28 cellular contexts compared by ENCODE assay signal in genomic region chr4:122863626-122864025, GRCh38. TPM values are rescaled to one million over a fixed set of nuclear protein-coding genes. Genes with fewer than 3 reads are reported as not detected.
DNase-seq lines count a peak whose midpoint lies in the region; ATAC-seq, FAIRE-seq and TF ChIP-seq lines count a peak whose summit lies in the region.
"Had no signal": no experiment of that assay in that cellular context is flagged by ENCODE, and none has a peak within 500 bp of the region (broad histone marks: within the 10 kb centered on the region; RNA-seq: fewer than 3 reads in every experiment).

No MANE protein-coding gene starts in this region.

- H3K4me1 ChIP-seq in A549 (peaks cover 67% of the 10 kb centered on the region), GM23248 (ENCODE audit: insufficient read depth) (peaks cover 70% of the 10 kb centered on the region), neural progenitor cell (peaks cover 20% of the 10 kb centered on the region)
- no peaks in the 10 kb centered on the region for H3K4me1 ChIP-seq in CD8-positive, alpha-beta memory T cell (ENCODE audit: insufficient read depth, low read length)

- H3K9me2 ChIP-seq in GM23248 (ENCODE audit: insufficient read depth), result no peaks in the 10 kb centered on the region

- FAIRE-seq in A549 (lab: Jason Lieb, UNC), result no peak
- FAIRE-seq: GM12891, HepG2, K562 had no signal

- H4K20me1 ChIP-seq in GM23248 (ENCODE audit: insufficient read depth) (peaks cover 59% of the 10 kb centered on the region), neural progenitor cell (ENCODE audit: low read depth) (peaks cover 29% of the 10 kb centered on the region)

- H3K4me2 ChIP-seq in A549 (peak overlapping the region; percentile 48), GM23248 (ENCODE audit: unreplicated experiment) (peak overlapping the region; percentile 39), neural progenitor cell (no peak overlapping the region)
- H3K4me2 ChIP-seq: PC-9 had no signal

- no peaks in the 10 kb centered on the region for H3K9me3 ChIP-seq in A549
- no peaks in the 10 kb centered on the region for H3K9me3 ChIP-seq in GM23248 (ENCODE audit: low read depth)
- H3K9me3 ChIP-seq in neural progenitor cell (ENCODE audit: low read depth), result no peaks in the 10 kb centered on the region
- H3K9me3 ChIP-seq in CD8-positive, alpha-beta memory T cell (ENCODE audit: low read length), result no peaks in the 10 kb centered on the region

- no peak overlapping the region for H3K4me3 ChIP-seq in A549
- no peak overlapping the region; the same call in 1 of the 2 replicates for H3K4me3 ChIP-seq in GM23248
- H3K4me3 ChIP-seq in neural progenitor cell, result no peak overlapping the region
- no peak overlapping the region for H3K4me3 ChIP-seq in CD8-positive, alpha-beta memory T cell (ENCODE audit: low read length)
- H3K4me3 ChIP-seq: K562, PC-9 had no signal

- H3K27ac Mint-ChIP-seq in neural progenitor cell, result no peak overlapping the region
- H3K27ac Mint-ChIP-seq in CD8-positive, alpha-beta memory T cell, result no peak overlapping the region
- H3K27ac Mint-ChIP-seq: B cell; CD8-positive, alpha-beta T cell; T-cell had no signal

- POLR2A ChIA-PET in A549 (lab: Yijun Ruan, JAX), result no interaction called here
- POLR2A ChIA-PET in CD8-positive, alpha-beta memory T cell (lab: Charles Lee), result no interaction called here

- H3K27ac ChIP-seq in A549, result peak overlapping the region; percentile 36 to 64; a peak in 3 of 6 replicates
- peak overlapping the region; percentile 34 for H3K27ac ChIP-seq in GM23248
- H3K27ac ChIP-seq in neural progenitor cell, result peak overlapping the region; percentile 27
- H3K27ac ChIP-seq in CD8-positive, alpha-beta memory T cell (ENCODE audit: low read depth, low read length), result no peak overlapping the region
- H3K27ac ChIP-seq: C4-2B, PC-9 had no signal

- CTCF ChIA-PET in A549 (lab: Yijun Ruan, JAX), result interaction anchor here (0.9 to 1.2 kb wide), 2 partner anchors 9 to 51 kb away, joined by 3 read pairs; no protein-coding TSS in a partner anchor
- CTCF ChIA-PET in CD8-positive, alpha-beta memory T cell (lab: Charles Lee), result no interaction called here

- no peaks in the 10 kb centered on the region for H3K36me3 Mint-ChIP-seq in neural progenitor cell
- no peaks in the 10 kb centered on the region for H3K36me3 Mint-ChIP-seq in CD8-positive, alpha-beta memory T cell
- H3K36me3 Mint-ChIP-seq: CD8-positive, alpha-beta T cell; T-cell had no signal

- H3K4me3 Mint-ChIP-seq in neural progenitor cell, result no peak overlapping the region
- no peak overlapping the region for H3K4me3 Mint-ChIP-seq in CD8-positive, alpha-beta memory T cell
- H3K4me3 Mint-ChIP-seq: B cell; CD8-positive, alpha-beta T cell; T-cell had no signal

- peaks cover 3% of the 10 kb centered on the region for H3K9me3 Mint-ChIP-seq in neural progenitor cell
- peaks cover 0 to 2% (median 0%) of the 10 kb centered on the region in 5 donors for H3K9me3 Mint-ChIP-seq in CD8-positive, alpha-beta memory T cell
- H3K9me3 Mint-ChIP-seq: CD8-positive, alpha-beta T cell; T-cell had no signal

- DNase-seq in A549 (ENCODE audit: low read depth in 1 of 2, low spot score in 1 of 2), result no peak
- no peak for DNase-seq in GM23248
- peak; percentile 8 for DNase-seq in SK-N-DZ (ENCODE audit: low spot score)
- no peak for DNase-seq in neural progenitor cell (ENCODE audit: low spot score)
- DNase-seq in stimulated activated CD4-positive, alpha-beta T cell treated with anti-CD3 and anti-CD28 coated beads, Interleukin-2, amount 100 ng/mL, for 24 hours, result no peak
- DNase-seq in CD8-positive, alpha-beta memory T cell, result no peak
- DNase-seq: CD8-positive, alpha-beta T cell; DMS 273 treated with DMSO at 0.1 percent for 48 hours; DMS79; EL; GF-D8; H7; Kasumi-1; NCI-H1105 treated with DMSO at 0.1 percent for 48 hours; NCI-H146; NCI-H1930; NCI-H524 treated with DMSO at 0.1 percent for 48 hours; NCI-H774; RPMI8226; SIG-M5; T-cell had no signal

- H3K27me3 Mint-ChIP-seq in neural progenitor cell (ENCODE audit: insufficient read depth, low read depth), result no peaks in the 10 kb centered on the region
- H3K27me3 Mint-ChIP-seq in CD8-positive, alpha-beta memory T cell, result peaks cover 7 to 18% of the 10 kb centered on the region in 2 donors

- no peak for TF ChIP-seq CTCF in A549 (IDR thresholded peaks at IDR 0.05)
- no peak for TF ChIP-seq CTCF in neural progenitor cell (IDR thresholded peaks at IDR 0.05)

- H3K79me2 ChIP-seq in GM23248 (ENCODE audit: insufficient read depth) (peaks cover 100% of the 10 kb centered on the region), neural progenitor cell (ENCODE audit: low read depth) (peaks cover 100% of the 10 kb centered on the region)

- no peak for TF ChIP-seq POLR2A in A549 (IDR thresholded peaks at IDR 0.05; ENCODE audit: low read length)

- H3K4me1 Mint-ChIP-seq in neural progenitor cell, result no peaks in the 10 kb centered on the region
- H3K4me1 Mint-ChIP-seq in CD8-positive, alpha-beta memory T cell, result peaks cover 0 to 2% (median 2%) of the 10 kb centered on the region in 3 donors
- H3K4me1 Mint-ChIP-seq: B cell had no signal

- H3K9ac ChIP-seq in GM23248, result 0 out of 2 replicates have a peak overlapping the region, but pooled peaks have one; percentile 3
- H3K9ac ChIP-seq in neural progenitor cell, result no peak overlapping the region

- TF ChIP-seq EP300 in A549 (IDR thresholded peaks at IDR 0.05), result no peak

- no peak for TF ChIP-seq RAD21 in A549 (conservative IDR thresholded peaks at IDR 0.05 in 1 of 2, IDR thresholded peaks at IDR 0.05 in 1 of 2)

- in situ Hi-C loops in GM23248 (cut with MboI), result no loop called here

- H3K36me3 ChIP-seq in GM23248 (ENCODE audit: low read depth), result peaks cover 38% of the 10 kb centered on the region
- peaks cover 8% of the 10 kb centered on the region for H3K36me3 ChIP-seq in neural progenitor cell
- no peaks in the 10 kb centered on the region for H3K36me3 ChIP-seq in CD8-positive, alpha-beta memory T cell (ENCODE audit: insufficient read depth, low read length)

- ATAC-seq in A549 (peak in 1 of 2 experiments; percentile 51; a peak in 2 of 6 replicates), GM21619 (IDR thresholded peaks at IDR 0.05; ENCODE audit: unreplicated experiment) (no peak)
- ATAC-seq: CD8-positive, alpha-beta T cell; HepG2; K562; T-cell had no signal

- 28% methylated on average over 1 of the region's 1 CpG for WGBS in A549 (ENCODE audit: missing lambda C conversion rate)
- 8 to 12% methylated on average over 1 of the region's 1 CpG for WGBS in GM23248 (ENCODE audit: low coverage in 1 of 2, low lambda C conversion rate in 2 of 2, missing lambda C conversion rate in 2 of 2), 2 experiments

- H2AFZ ChIP-seq in GM23248 (no peak overlapping the region), neural progenitor cell (replicated peaks) (no peak overlapping the region)
- H2AFZ ChIP-seq: PC-9 had no signal

- H3F3A ChIP-seq in GM23248 (ENCODE audit: insufficient read depth) (peaks cover 95% of the 10 kb centered on the region), neural progenitor cell (ENCODE audit: low read depth) (peaks cover 4% of the 10 kb centered on the region)

- no peaks in the 10 kb centered on the region for H3K27me3 ChIP-seq in GM23248 (replicated peaks; ENCODE audit: insufficient read depth)
- no peaks in the 10 kb centered on the region for H3K27me3 ChIP-seq in neural progenitor cell
- no peaks in the 10 kb centered on the region for H3K27me3 ChIP-seq in CD8-positive, alpha-beta memory T cell (ENCODE audit: insufficient read depth, low read length, poor library complexity, severe bottlenecking)

TF ChIP-seq in A549, 52 proteins besides CTCF, POLR2A, EP300 and RAD21:
- no peak for TF ChIP-seq NR3C1 (IDR thresholded peaks at IDR 0.05)
- no peak for TF ChIP-seq SMC3 (IDR thresholded peaks at IDR 0.05)
- TF ChIP-seq CHD2 (IDR thresholded peaks at IDR 0.05; ENCODE audit: low read length, partially characterized antibody), result no peak
- TF ChIP-seq HEYL (CRISPR knock-in tag; IDR thresholded peaks at IDR 0.05), result no peak
- no peak for TF ChIP-seq BCL3 (IDR thresholded peaks at IDR 0.05)
- no peak for TF ChIP-seq JUNB (IDR thresholded peaks at IDR 0.05)

RNA-seq across cellular contexts. Expression of gene FGF2, which starts 37.0 kb away (rescaled TPM):
- 32.5 and 45.2 TPM in 2 replicates for polyA plus RNA-seq in A549 (2011; rRNA removed)
- polyA plus RNA-seq in A549 (2012; cell fraction: cytosol; rRNA removed), result 8.0 and 10.2 TPM in 2 replicates
- polyA plus RNA-seq in A549 (2012; cell fraction: nucleus; rRNA removed), result 5.8 and 6.5 TPM in 2 replicates
- 32.4 to 35.1 TPM (median 32.9 TPM) in 3 replicates for polyA plus RNA-seq in A549 (2017; fragmentation: RNase III; extraction: RNeasy Plus Mini Kit Qiagen cat#74134 plus additional on column Dnase treatment)
- polyA minus RNA-seq in A549 (2011; rRNA and poly(A)+ RNA removed), result 19.3 and 20.7 TPM in 2 replicates
- total RNA-seq in GM23248 (2014; rRNA removed; shearing (Covaris generic)), result 293 and 306 TPM in 2 replicates
- 36.9 and 38.4 TPM in 2 replicates for polyA plus RNA-seq in GM23248 (2016; fragmentation: Nextera tagmentation; extraction: Ambion mirVana)
- 4.9 and 5.4 TPM in 2 replicates for polyA plus RNA-seq in SK-N-DZ (2014; cell fraction: cytosol; rRNA removed)
- 3.4 and 4.7 TPM in 2 replicates for polyA plus RNA-seq in SK-N-DZ (2014; cell fraction: nucleus; rRNA removed)
- 27.7 and 43.8 TPM in 2 replicates for total RNA-seq in neural progenitor cell (ENCODE audit: low replicate concordance)
- 1 to 10 TPM; 1.5 to 1.7 TPM for total RNA-seq in CD8-positive, alpha-beta memory T cell
- polyA plus RNA-seq in CD8-positive, alpha-beta memory T cell, result not detected
- total RNA-seq: B cell; CD8-positive, alpha-beta T cell had no signal

RNA-seq across cellular contexts. Expression of gene NUDT6, which starts 58.8 kb away (rescaled TPM):
- 10.2 and 12.7 TPM in 2 replicates for polyA plus RNA-seq in A549 (2011; rRNA removed)
- 5.2 and 6.0 TPM in 2 replicates for polyA plus RNA-seq in A549 (2012; cell fraction: cytosol; rRNA removed)
- 4.3 and 4.7 TPM in 2 replicates for polyA plus RNA-seq in A549 (2012; cell fraction: nucleus; rRNA removed)
- polyA plus RNA-seq in A549 (2017; fragmentation: RNase III; extraction: RNeasy Plus Mini Kit Qiagen cat#74134 plus additional on column Dnase treatment), result 8.7 to 10.4 TPM (median 9.9 TPM) in 3 replicates
- 3.3 and 4.1 TPM in 2 replicates for polyA minus RNA-seq in A549 (2011; rRNA and poly(A)+ RNA removed)
- 4.3 and 4.9 TPM in 2 replicates for total RNA-seq in GM23248 (2014; rRNA removed; shearing (Covaris generic))
- 4.1 and 6.0 TPM in 2 replicates for polyA plus RNA-seq in GM23248 (2016; fragmentation: Nextera tagmentation; extraction: Ambion mirVana)
- 6.9 and 8.2 TPM in 2 replicates for polyA plus RNA-seq in SK-N-DZ (2014; cell fraction: cytosol; rRNA removed)
- polyA plus RNA-seq in SK-N-DZ (2014; cell fraction: nucleus; rRNA removed), result 9.3 and 9.9 TPM in 2 replicates
- 20.9 and 21.1 TPM in 2 replicates for total RNA-seq in neural progenitor cell (ENCODE audit: low replicate concordance)
- total RNA-seq in CD8-positive, alpha-beta memory T cell, result 1 to 10 TPM; 4.3 to 5.5 TPM
- 1.6 TPM for polyA plus RNA-seq in CD8-positive, alpha-beta memory T cell

Comparison
In these comparisons a context has a peak if more than half of its experiments do, and no peak if none do; other contexts are left out.
1. RNA of gene FGF2, which starts 37.0 kb away (total RNA-seq): 293 to 306 TPM in GM23248 and 27.7 to 43.8 TPM in neural progenitor cell; 1.5 to 1.7 TPM in CD8-positive, alpha-beta memory T cell; every median in the first group is over 10 times any median in the second.